8 cellular contexts compared by ENCODE assay signal in the genomic region with DNA sequence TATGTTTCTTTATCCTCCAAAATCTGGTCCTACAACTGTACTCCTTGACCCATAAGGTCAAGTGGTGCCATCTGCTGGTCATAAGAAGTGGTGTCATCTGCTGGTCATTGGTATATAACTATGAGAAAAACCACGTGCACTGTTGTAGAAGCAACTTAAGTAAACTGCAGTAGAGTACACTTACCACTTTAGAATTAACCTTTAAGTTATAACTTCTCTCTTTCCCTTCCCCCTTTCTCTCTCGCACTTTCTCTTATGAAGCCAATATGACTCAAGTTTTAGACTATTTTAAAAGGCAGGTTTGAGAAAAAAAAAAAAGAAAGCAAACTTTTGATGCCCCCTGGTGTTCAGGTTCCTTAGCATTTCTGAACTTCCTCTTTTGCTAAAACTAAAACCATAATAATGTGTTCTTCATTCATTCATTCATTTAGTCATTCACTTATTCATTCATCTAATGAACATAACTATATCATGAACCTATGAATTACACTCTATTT. TPM values are rescaled to one million over a fixed set of nuclear protein-coding genes. Genes with fewer than 3 reads are reported as not detected.
DNase-seq lines count a peak whose midpoint lies in the region; TF ChIP-seq lines count a peak whose summit lies in the region.

No MANE protein-coding gene starts in this region.

- peak; percentile 61 for TF ChIP-seq CTCF in HFF-Myc (IDR thresholded peaks at IDR 0.05; ENCODE audit: low read depth, low read length, missing control alignments)
- peak; percentile 59 for TF ChIP-seq CTCF in MM.1S (IDR thresholded peaks at IDR 0.05; ENCODE audit: low read length)
- TF ChIP-seq CTCF in brain (conservative IDR thresholded peaks at IDR 0.05), result peak; percentile 95 to 99

- DNase-seq in activated CD8-positive, alpha-beta memory T cell treated with anti-CD3 and anti-CD28 coated beads, Interleukin-2, amount 50 U/mL, for 24 hours (ENCODE audit: extremely low read depth), result peak; percentile 17
- no peak for DNase-seq in activated CD8-positive, alpha-beta memory T cell treated with anti-CD3 and anti-CD28 coated beads for 24 hours
- peak; percentile 81 for DNase-seq in HFF-Myc (ENCODE audit: extremely low read depth, low read depth)
- DNase-seq in MM.1S, result peak; percentile 78
- peak; percentile 55 to 87 for DNase-seq in SJCRH30
- peak; percentile 66 for DNase-seq in iPS-NIHi7 (ENCODE audit: extremely low spot score)
- DNase-seq in stimulated activated CD4-positive, alpha-beta T cell treated with anti-CD3 and anti-CD28 coated beads, Interleukin-1b, Interleukin-23, amount 100 ng/mL, for 48 hours, result peak; percentile 41

- no peaks in the 10 kb centered on the region for H3K36me3 ChIP-seq in MM.1S (replicated peaks; ENCODE audit: insufficient read depth, low read length)
- H3K36me3 ChIP-seq in SJCRH30, result no peaks in the 10 kb centered on the region

- no peak overlapping the region for H2AFZ ChIP-seq in MM.1S (ENCODE audit: low read length)

- peaks cover 12% of the 10 kb centered on the region for H3K27me3 Mint-ChIP-seq in brain

- no peaks in the 10 kb centered on the region for H3K9me3 Mint-ChIP-seq in brain

- H3K4me3 Mint-ChIP-seq in brain, result peak overlapping the region; percentile 34 to 74 (median 51)

- H3F3A ChIP-seq in MM.1S (ENCODE audit: insufficient read depth, low read length), result 0 out of 2 replicates have a peak, but pooled peaks cover 7% of the 10 kb centered on the region

- H3K9me2 ChIP-seq in MM.1S (replicated peaks; ENCODE audit: insufficient read depth, low read length), result no peaks in the 10 kb centered on the region

- 0 out of 2 replicates have a peak, but pooled peaks cover 3% of the 10 kb centered on the region for H3K4me1 ChIP-seq in MM.1S (ENCODE audit: low read length)
- H3K4me1 ChIP-seq in SJCRH30, result no peaks in the 10 kb centered on the region

- H3K4me2 ChIP-seq in MM.1S (ENCODE audit: low read depth, low read length), result peak overlapping the region; percentile 57

- H3K27me3 ChIP-seq in MM.1S (replicated peaks; ENCODE audit: insufficient read depth, low read length), result no peaks in the 10 kb centered on the region
- H3K27me3 ChIP-seq in SJCRH30, result peaks cover 3% of the 10 kb centered on the region; the same call in 1 of the 2 replicates

- H3K9me3 ChIP-seq in MM.1S (replicated peaks; ENCODE audit: insufficient read depth, low read length), result no peaks in the 10 kb centered on the region
- no peaks in the 10 kb centered on the region for H3K9me3 ChIP-seq in SJCRH30 (replicated peaks)

- H3K27ac Mint-ChIP-seq in brain, result no peak overlapping the region

- H3K79me2 ChIP-seq in MM.1S (ENCODE audit: low read length), result no peaks in the 10 kb centered on the region

- H4K20me1 ChIP-seq in MM.1S (ENCODE audit: insufficient read depth, low read length), result no peaks in the 10 kb centered on the region

- no peak overlapping the region for H3K27ac ChIP-seq in MM.1S (ENCODE audit: low read length)
- no peak overlapping the region for H3K27ac ChIP-seq in SJCRH30

- H3K9ac ChIP-seq in MM.1S (ENCODE audit: low read length), result no peak overlapping the region

- peaks cover 5% of the 10 kb centered on the region for H3K4me1 Mint-ChIP-seq in brain

- H3K4me3 ChIP-seq in HFF-Myc (replicated peaks; ENCODE audit: low read depth, low read length) (peak overlapping the region; percentile 15; the same call in 1 of the 2 replicates), MM.1S (ENCODE audit: low read length) (peak overlapping the region; percentile 28), SJCRH30 (no peak overlapping the region)

- no peaks in the 10 kb centered on the region for H3K36me3 Mint-ChIP-seq in brain

RNA-seq across cellular contexts. Expression of gene MTAP, which starts 12.8 kb away (rescaled TPM):
- total RNA-seq in SJCRH30 (2014; rRNA removed; shearing (Covaris generic)), result 50.5 and 53.1 TPM in 2 replicates
- polyA plus RNA-seq in brain (ENCODE audit: insufficient read depth, low read depth, low replicate concordance), result 16.8 TPM
